12 cellular contexts compared by ENCODE assay signal in the genomic region with DNA sequence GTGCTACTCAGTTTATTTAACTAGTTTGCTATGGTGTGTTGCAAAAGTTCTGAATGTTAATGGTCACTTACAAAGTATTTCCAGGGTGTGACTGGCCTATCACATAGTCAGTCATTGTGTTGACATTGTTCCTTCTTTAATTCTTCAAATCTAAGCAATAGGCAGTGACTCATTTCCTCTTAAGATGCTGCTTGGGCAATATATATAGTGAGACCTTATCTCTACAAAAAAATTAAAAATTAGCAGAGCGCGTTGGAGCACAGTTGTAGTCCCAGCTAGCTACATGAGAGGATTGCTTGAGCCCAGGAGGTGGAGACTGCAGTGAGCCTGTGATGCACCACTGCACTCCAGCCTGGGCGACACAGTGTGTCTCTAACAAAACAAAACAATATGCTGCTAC. TPM values are rescaled to one million over a fixed set of nuclear protein-coding genes. Genes with fewer than 3 reads are reported as not detected.
DNase-seq lines count a peak whose midpoint lies in the region; ATAC-seq lines count a peak whose summit lies in the region.
"Had no signal": no experiment of that assay in that cellular context is flagged by ENCODE, and none has a peak within 500 bp of the region (broad histone marks: within the 10 kb centered on the region; RNA-seq: fewer than 3 reads in every experiment).

No MANE protein-coding gene starts in this region.

- H3K4me1 Mint-ChIP-seq in stimulated activated memory B cell treated with anti-CD40 and anti-IgM and Interleukin-4, amounts not matched to agents 10 μg/mL and 1 μg/mL and 100 μg/mL, for 72 hours, result peaks cover 6% of the 10 kb centered on the region

- H3K9me3 Mint-ChIP-seq in stimulated activated memory B cell treated with anti-CD40 and anti-IgM and Interleukin-4, amounts not matched to agents 10 μg/mL and 1 μg/mL and 100 μg/mL, for 72 hours, result no peaks in the 10 kb centered on the region
- H3K9me3 Mint-ChIP-seq: activated naive CD4-positive, alpha-beta T cell treated with anti-CD3 and anti-CD28 coated beads, Interleukin-2, amount 50 U/mL, for 24 hours had no signal

- H3K27ac Mint-ChIP-seq in stimulated activated memory B cell treated with anti-CD40 and anti-IgM and Interleukin-4, amounts not matched to agents 10 μg/mL and 1 μg/mL and 100 μg/mL, for 72 hours, result no peak overlapping the region
- H3K27ac Mint-ChIP-seq: activated naive CD4-positive, alpha-beta T cell treated with anti-CD3 and anti-CD28 coated beads, Interleukin-2, amount 50 U/mL, for 24 hours had no signal

- no peak for ATAC-seq in GM18498 (IDR thresholded peaks at IDR 0.05; ENCODE audit: unreplicated experiment)
- no peak for ATAC-seq in stimulated activated memory B cell treated with anti-CD40 and anti-IgM and Interleukin-4, amounts not matched to agents 10 μg/mL and 1 μg/mL and 100 μg/mL, for 72 hours

- peak; percentile 80 for DNase-seq in EL
- peak; percentile 96 for DNase-seq in NOMO-1 treated with DMSO at 0.1 percent for 48 hours (lab: John Stamatoyannopoulos, UW; ENCODE audit: unreplicated experiment)
- DNase-seq in dermis blood vessel endothelial cell, result peak; percentile 62
- DNase-seq in non-pigmented ciliary epithelial cell (ENCODE audit: low read depth), result peak; percentile 71
- DNase-seq in 8988T, result no peak
- no peak for DNase-seq in activated CD4-positive, alpha-beta T cell treated with anti-CD3 and anti-CD28 coated beads, Interleukin-2, amount 50 U/mL, for 4 hours
- DNase-seq: heart right ventricle, NCI-H2081, ovary had no signal

- H3K4me3 Mint-ChIP-seq in stimulated activated memory B cell treated with anti-CD40 and anti-IgM and Interleukin-4, amounts not matched to agents 10 μg/mL and 1 μg/mL and 100 μg/mL, for 72 hours, result no peak overlapping the region
- H3K4me3 Mint-ChIP-seq: activated naive CD4-positive, alpha-beta T cell treated with anti-CD3 and anti-CD28 coated beads, Interleukin-2, amount 50 U/mL, for 24 hours had no signal

- H3K36me3 Mint-ChIP-seq in stimulated activated memory B cell treated with anti-CD40 and anti-IgM and Interleukin-4, amounts not matched to agents 10 μg/mL and 1 μg/mL and 100 μg/mL, for 72 hours, result no peaks in the 10 kb centered on the region
- H3K36me3 Mint-ChIP-seq: activated naive CD4-positive, alpha-beta T cell treated with anti-CD3 and anti-CD28 coated beads, Interleukin-2, amount 50 U/mL, for 24 hours had no signal

- peaks cover 15% of the 10 kb centered on the region for H3K27me3 Mint-ChIP-seq in stimulated activated memory B cell treated with anti-CD40 and anti-IgM and Interleukin-4, amounts not matched to agents 10 μg/mL and 1 μg/mL and 100 μg/mL, for 72 hours
- H3K27me3 Mint-ChIP-seq: activated naive CD4-positive, alpha-beta T cell treated with anti-CD3 and anti-CD28 coated beads, Interleukin-2, amount 50 U/mL, for 24 hours had no signal

RNA-seq across cellular contexts. Expression of a gene that starts 5.8 kb away (rescaled TPM):
- total RNA-seq in dermis blood vessel endothelial cell, result 51.6 and 75.4 TPM in 2 replicates

Comparison
In these comparisons a context has a peak if more than half of its experiments do, and no peak if none do; other contexts are left out.
1. DNase-seq: peak in EL (single experiment), NOMO-1 treated with DMSO at 0.1 percent for 48 hours (single experiment), dermis blood vessel endothelial cell (single experiment) and non-pigmented ciliary epithelial cell (single experiment); none in 8988T (single experiment) and activated CD4-positive, alpha-beta T cell treated with anti-CD3 and anti-CD28 coated beads, Interleukin-2, amount 50 U/mL, for 4 hours (0 of 2).